In the genomic region with DNA sequence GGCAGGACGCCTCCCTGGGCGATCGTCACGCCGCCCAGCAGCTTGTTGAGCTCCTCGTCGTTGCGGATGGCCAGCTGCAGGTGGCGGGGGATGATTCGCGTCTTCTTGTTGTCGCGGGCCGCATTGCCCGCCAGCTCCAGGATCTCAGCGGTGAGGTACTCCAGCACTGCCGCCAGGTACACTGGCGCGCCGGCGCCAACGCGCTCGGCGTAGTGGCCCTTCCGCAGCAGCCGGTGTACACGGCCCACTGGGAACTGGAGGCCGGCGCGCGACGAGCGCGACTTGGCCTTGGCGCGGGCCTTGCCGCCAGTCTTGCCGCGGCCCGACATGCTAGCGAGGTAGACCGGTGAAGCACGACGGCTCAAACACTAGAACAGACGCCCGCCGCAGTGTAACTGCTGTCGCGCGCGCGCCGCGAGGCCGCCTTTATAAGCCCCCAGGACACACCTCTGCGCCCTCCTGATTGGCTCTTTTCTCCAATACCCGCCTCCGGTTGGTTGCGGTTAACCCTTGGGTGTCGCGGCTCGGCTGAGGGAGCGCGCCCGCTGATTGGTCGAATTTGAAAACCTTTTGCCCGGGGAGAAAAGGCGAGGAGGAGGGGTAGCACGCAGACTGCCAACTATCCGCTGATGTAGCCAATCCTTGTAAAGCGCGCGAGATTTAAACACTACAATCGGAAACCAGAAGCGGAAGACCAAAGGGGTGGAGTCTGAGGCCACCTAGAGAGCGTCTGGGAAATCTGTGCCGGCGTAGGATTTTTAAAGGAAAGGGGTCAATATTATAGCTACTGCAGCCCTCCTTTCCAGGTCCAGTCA, we compare ENCODE assay signal across 1 cellular context.
TF ChIP-seq lines count a peak whose summit lies in the region.

No MANE protein-coding gene starts in this region.

TF ChIP-seq in K562, 482 proteins besides CTCF, POLR2A, EP300 and RAD21 (continued from another document and continues in another):
- TF ChIP-seq ARID4B (CRISPR knock-in tag; IDR thresholded peaks at IDR 0.05) (peak; percentile 97), TCF7L2 (IDR thresholded peaks at IDR 0.05; ENCODE audit: low read depth, low read length) (no peak), RBM17 (IDR thresholded peaks at IDR 0.05; ENCODE audit: borderline replicate concordance, low read depth, low read length) (no peak), SMAD1 (IDR thresholded peaks at IDR 0.05; ENCODE audit: low read depth, low read length, partially characterized antibody) (peak; percentile 98), AFF4 (CRISPR knock-in tag; IDR thresholded peaks at IDR 0.05) (peak; percentile 99), MCM7 (IDR thresholded peaks at IDR 0.05) (no peak), NCOA1 (IDR thresholded peaks at IDR 0.05; ENCODE audit: low read depth) (no peak), ZNF449 (CRISPR knock-in tag; IDR thresholded peaks at IDR 0.05) (no peak), MTA2 (IDR thresholded peaks at IDR 0.05; ENCODE audit: low read depth) (no peak), DACH1 (IDR thresholded peaks at IDR 0.05; ENCODE audit: partially characterized antibody) (no peak), MAFF (IDR thresholded peaks at IDR 0.05; ENCODE audit: low read length) (no peak), STAT5B (CRISPR knock-in tag; IDR thresholded peaks at IDR 0.05) (no peak), ZNF24 (IDR thresholded peaks at IDR 0.05) (0 out of 2 replicates have a peak, but pooled peaks have one; percentile 8), STAT5A (IDR thresholded peaks at IDR 0.05; ENCODE audit: borderline replicate concordance, low read length) (peak; percentile 24; the same call in 1 of the 2 replicates), RBM15 (IDR thresholded peaks at IDR 0.05; ENCODE audit: insufficient read depth, low read length) (0 out of 2 replicates have a peak, but pooled peaks have one; percentile 21), E2F8 (IDR thresholded peaks at IDR 0.05; ENCODE audit: low read depth, partially characterized antibody) (peak; percentile 73), SETDB1 (IDR thresholded peaks at IDR 0.05; ENCODE audit: low read length) (no peak), RNF2 (IDR thresholded peaks at IDR 0.05) (peak; percentile 72; the same call in 1 of the 2 replicates), FOXJ3 (CRISPR knock-in tag; IDR thresholded peaks at IDR 0.05) (no peak), ZSCAN32 (CRISPR knock-in tag; IDR thresholded peaks at IDR 0.05) (no peak), SOX6 (IDR thresholded peaks at IDR 0.05) (peak; percentile 39), CREB5 (CRISPR knock-in tag; IDR thresholded peaks at IDR 0.05) (no peak), ZNF398 (CRISPR knock-in tag; IDR thresholded peaks at IDR 0.05) (no peak), ZBTB33 (CRISPR knock-in tag; IDR thresholded peaks at IDR 0.05) (peak; percentile 50; the same call in 1 of the 2 replicates), TGIF2 (CRISPR knock-in tag; IDR thresholded peaks at IDR 0.05) (peak; percentile 98; the same call in 1 of the 2 replicates), FUS (optimal IDR thresholded peaks at IDR 0.05; ENCODE audit: low read depth, low read length) (peak; percentile 91), KAT8 (IDR thresholded peaks at IDR 0.05; ENCODE audit: low read depth) (no peak), CREBBP (IDR thresholded peaks at IDR 0.05; ENCODE audit: low read depth, low read length) (no peak), COPS2 (conservative IDR thresholded peaks at IDR 0.05) (no peak)
- TF ChIP-seq, protein P1, sequence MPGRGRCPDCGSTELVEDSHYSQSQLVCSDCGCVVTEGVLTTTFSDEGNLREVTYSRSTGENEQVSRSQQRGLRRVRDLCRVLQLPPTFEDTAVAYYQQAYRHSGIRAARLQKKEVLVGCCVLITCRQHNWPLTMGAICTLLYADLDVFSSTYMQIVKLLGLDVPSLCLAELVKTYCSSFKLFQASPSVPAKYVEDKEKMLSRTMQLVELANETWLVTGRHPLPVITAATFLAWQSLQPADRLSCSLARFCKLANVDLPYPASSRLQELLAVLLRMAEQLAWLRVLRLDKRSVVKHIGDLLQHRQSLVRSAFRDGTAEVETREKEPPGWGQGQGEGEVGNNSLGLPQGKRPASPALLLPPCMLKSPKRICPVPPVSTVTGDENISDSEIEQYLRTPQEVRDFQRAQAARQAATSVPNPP (IDR thresholded peaks at IDR 0.05; ENCODE audit: borderline replicate concordance, insufficient read depth, insufficient read length), result no peak
- TF ChIP-seq, protein P2, sequence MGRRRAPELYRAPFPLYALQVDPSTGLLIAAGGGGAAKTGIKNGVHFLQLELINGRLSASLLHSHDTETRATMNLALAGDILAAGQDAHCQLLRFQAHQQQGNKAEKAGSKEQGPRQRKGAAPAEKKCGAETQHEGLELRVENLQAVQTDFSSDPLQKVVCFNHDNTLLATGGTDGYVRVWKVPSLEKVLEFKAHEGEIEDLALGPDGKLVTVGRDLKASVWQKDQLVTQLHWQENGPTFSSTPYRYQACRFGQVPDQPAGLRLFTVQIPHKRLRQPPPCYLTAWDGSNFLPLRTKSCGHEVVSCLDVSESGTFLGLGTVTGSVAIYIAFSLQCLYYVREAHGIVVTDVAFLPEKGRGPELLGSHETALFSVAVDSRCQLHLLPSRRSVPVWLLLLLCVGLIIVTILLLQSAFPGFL (CRISPR knock-in tag; IDR thresholded peaks at IDR 0.05), result peak; percentile 98
